ENCODE assay signal across 8 cellular contexts in genomic region chr16:13920510-13920818, GRCh38. TPM values are rescaled to one million over a fixed set of nuclear protein-coding genes. Genes with fewer than 3 reads are reported as not detected.
DNase-seq lines count a peak whose midpoint lies in the region; ATAC-seq lines count a peak whose summit lies in the region.

No MANE protein-coding gene starts in this region.

- no peak overlapping the region for H3K27ac ChIP-seq in iPS-18a (ENCODE audit: low read length)
- peak overlapping the region; percentile 53 for H3K27ac ChIP-seq in stomach smooth muscle (ENCODE audit: low read length)

- H3K36me3 ChIP-seq in iPS-18a (ENCODE audit: control insufficient read depth, low read depth, low read length), result no peaks in the 10 kb centered on the region
- peaks cover 4 to 6% of the 10 kb centered on the region in 2 donors for H3K36me3 ChIP-seq in stomach smooth muscle (ENCODE audit: control insufficient read depth in 2 of 2, insufficient read depth in 2 of 2, low read length in 2 of 2)

- peak; percentile 46 for DNase-seq in DMS 273 (lab: John Stamatoyannopoulos, UW; ENCODE audit: unreplicated experiment)
- DNase-seq in DMS 273 treated with DMSO at 0.1 percent for 48 hours (lab: John Stamatoyannopoulos, UW), result no peak
- no peak for DNase-seq in activated T-cell treated with anti-CD3 and anti-CD28 coated beads, Interleukin-2, amount 50 U/mL, for 72 hours
- DNase-seq in left colon, result no peak
- DNase-seq in GF-D8 (lab: John Stamatoyannopoulos, UW), result no peak
- no peak for DNase-seq in superior temporal gyrus (ENCODE audit: extremely low spot score)

- peaks cover 2 to 4% of the 10 kb centered on the region in 2 donors for H3K36me3 Mint-ChIP-seq in activated T-cell treated with anti-CD3 and anti-CD28 coated beads, Interleukin-2, amount 50 U/mL, for 72 hours (ENCODE audit: insufficient read depth in 2 of 2)

- H3K4me1 ChIP-seq in iPS-18a (ENCODE audit: control insufficient read depth, low read depth, low read length) (peaks cover 3% of the 10 kb centered on the region), stomach smooth muscle (ENCODE audit: control insufficient read depth, insufficient read depth, low read length) (peaks cover 14% of the 10 kb centered on the region)

- peaks cover 6% of the 10 kb centered on the region for H3K27me3 Mint-ChIP-seq in activated T-cell treated with anti-CD3 and anti-CD28 coated beads, Interleukin-2, amount 50 U/mL, for 72 hours (ENCODE audit: low read depth)

- H3K9me3 ChIP-seq in iPS-18a (ENCODE audit: control insufficient read depth, low read depth, low read length), result no peaks in the 10 kb centered on the region
- no peaks in the 10 kb centered on the region for H3K9me3 ChIP-seq in stomach smooth muscle (ENCODE audit: control insufficient read depth in 2 of 2, low read length in 2 of 2)

- H3K9ac ChIP-seq in iPS-18a (ENCODE audit: low read length) (peak overlapping the region; percentile 81), stomach smooth muscle (ENCODE audit: low read length in 2 of 2) (peak overlapping the region; percentile 95 to 98)

- no peaks in the 10 kb centered on the region for H3K9me3 Mint-ChIP-seq in activated T-cell treated with anti-CD3 and anti-CD28 coated beads, Interleukin-2, amount 50 U/mL, for 72 hours

- H3K4me3 ChIP-seq in iPS-18a (ENCODE audit: low read length) (peak overlapping the region; percentile 98), stomach smooth muscle (ENCODE audit: low read length in 2 of 2) (peak overlapping the region; percentile 98)

- no peaks in the 10 kb centered on the region for H3K27me3 ChIP-seq in iPS-18a (ENCODE audit: control insufficient read depth, insufficient read depth, low read length)
- H3K27me3 ChIP-seq in stomach smooth muscle (ENCODE audit: control insufficient read depth in 1 of 2, insufficient read depth in 2 of 2, low read length in 2 of 2), result no peaks in the 10 kb centered on the region

- H3K27ac Mint-ChIP-seq in activated T-cell treated with anti-CD3 and anti-CD28 coated beads, Interleukin-2, amount 50 U/mL, for 72 hours, result peak overlapping the region; percentile 99

- H3K4me3 Mint-ChIP-seq in activated T-cell treated with anti-CD3 and anti-CD28 coated beads, Interleukin-2, amount 50 U/mL, for 72 hours, result peak overlapping the region; percentile 96 to 99

- no peak for ATAC-seq in activated T-cell treated with anti-CD3 and anti-CD28 coated beads, Interleukin-2, amount 50 U/mL, for 72 hours (replicated peaks in 1 of 2)
- ATAC-seq in left colon, result no peak

- intact Hi-C loops in left colon (cut with DNase I, micrococcal nuclease), result loop anchor here in 1 of 2 donors (5.0 to 10.0 kb wide), 3 partner anchors 324 to 607 kb away; no protein-coding TSS in a partner anchor

- peaks cover 26% of the 10 kb centered on the region for H3K4me1 Mint-ChIP-seq in activated T-cell treated with anti-CD3 and anti-CD28 coated beads, Interleukin-2, amount 50 U/mL, for 72 hours (ENCODE audit: low read depth)

RNA-seq across cellular contexts. Expression of gene ERCC4, which starts 0.5 kb away (rescaled TPM):
- total RNA-seq in activated T-cell treated with anti-CD3 and anti-CD28 coated beads, Interleukin-2, amount 50 U/mL, for 72 hours, result 10 to 100 TPM; 15.4 to 17.4 TPM
- total RNA-seq in left colon, result 1 to 10 TPM; 6.3 to 6.6 TPM
